ENCODE assay signal across 22 cellular contexts in genomic region chr5:69418559-69418958, GRCh38. TPM values are rescaled to one million over a fixed set of nuclear protein-coding genes. Genes with fewer than 3 reads are reported as not detected.
DNase-seq lines count a peak whose midpoint lies in the region; ATAC-seq, FAIRE-seq and TF ChIP-seq lines count a peak whose summit lies in the region.
"Had no signal": no experiment of that assay in that cellular context is flagged by ENCODE, and none has a peak within 500 bp of the region (broad histone marks: within the 10 kb centered on the region; RNA-seq: fewer than 3 reads in every experiment).

No MANE protein-coding gene starts in this region.

- peaks cover 0 to 7% of the 10 kb centered on the region in 2 experiments; a peak in 2 of 4 replicates for H3K79me2 ChIP-seq in H1 (ENCODE audit: control insufficient read depth in 1 of 2, insufficient read depth in 2 of 2, low read length in 2 of 2)

- H3K27ac ChIP-seq in A549 (no peak overlapping the region), IMR-90 (ENCODE audit: insufficient read depth, low read length) (no peak overlapping the region), H1 (ENCODE audit: low read depth, low read length) (no peak overlapping the region)
- H3K27ac ChIP-seq: BLaER1 treated with 17β-estradiol and CSF1 and Interleukin-3, amounts not matched to agents 10 nM and 100 nM; C4-2B had no signal

- H2AK5ac ChIP-seq in IMR-90 (ENCODE audit: low read depth, low read length) (no peak overlapping the region), H1 (ENCODE audit: low read depth, low read length) (no peak overlapping the region)

- H3K14ac ChIP-seq in IMR-90 (replicated peaks; ENCODE audit: low read depth, low read length) (no peak overlapping the region), H1 (ENCODE audit: insufficient read length) (no peak overlapping the region)

- TF ChIP-seq RAD21 in A549 (conservative IDR thresholded peaks at IDR 0.05 in 1 of 2, IDR thresholded peaks at IDR 0.05 in 1 of 2) (no peak), IMR-90 (IDR thresholded peaks at IDR 0.05; ENCODE audit: low read length) (no peak), H1 (IDR thresholded peaks at IDR 0.05 in 1 of 2, conservative IDR thresholded peaks at IDR 0.05 in 1 of 2; ENCODE audit: low read depth in 2 of 2, low read length in 2 of 2) (no peak)

- H3K4me1 Mint-ChIP-seq in type B pancreatic cell (ENCODE audit: unreplicated experiment) = peaks cover 16% of the 10 kb centered on the region

- intact Hi-C loops in IMR-90 (cut with micrococcal nuclease) = no loop called here

- H3K4me3 ChIP-seq in A549 = no peak overlapping the region
- no peak overlapping the region for H3K4me3 ChIP-seq in IMR-90 (ENCODE audit: insufficient read depth, low read depth, low read length)
- no peak overlapping the region for H3K4me3 ChIP-seq in H1 (ENCODE audit: extremely low read depth in 1 of 4, insufficient read depth in 2 of 4, low read depth in 3 of 4, low read length in 4 of 4)
- H3K4me3 ChIP-seq: BLaER1 treated with 17β-estradiol and CSF1 and Interleukin-3, amounts not matched to agents 10 nM and 100 nM had no signal

- no peak for ATAC-seq in A549
- ATAC-seq in IMR-90 (ENCODE audit: low read depth) = no peak
- no peak for ATAC-seq in HG03045 (IDR thresholded peaks at IDR 0.05; ENCODE audit: unreplicated experiment)
- ATAC-seq in HG03095 (IDR thresholded peaks at IDR 0.05; ENCODE audit: unreplicated experiment) = no peak
- ATAC-seq: CD8-positive, alpha-beta T cell had no signal

- H4K20me1 ChIP-seq in IMR-90 (ENCODE audit: insufficient read depth, low read length) (no peaks in the 10 kb centered on the region), H1 (replicated peaks in 1 of 2; ENCODE audit: control insufficient read depth in 1 of 2, insufficient read depth in 2 of 2, low read length in 2 of 2) (peaks cover 0 to 2% of the 10 kb centered on the region in 2 experiments)
- H4K20me1 ChIP-seq: BLaER1 treated with 17β-estradiol and CSF1 and Interleukin-3, amounts not matched to agents 10 nM and 100 nM had no signal

- H4K8ac ChIP-seq in IMR-90 (ENCODE audit: low read depth in 2 of 2, low read length in 2 of 2) = no peak overlapping the region
- H4K8ac ChIP-seq in H1 (ENCODE audit: extremely low read depth, insufficient read depth, low read length) = no peak overlapping the region

- H3K79me1 ChIP-seq in IMR-90 (ENCODE audit: low read depth in 1 of 2, low read length in 2 of 2) = no peaks in the 10 kb centered on the region
- H3K79me1 ChIP-seq in H1 (ENCODE audit: low read depth, low read length) = no peaks in the 10 kb centered on the region; the same call in 1 of the 2 replicates

- H3K27ac Mint-ChIP-seq in type B pancreatic cell = peak overlapping the region; percentile 34
- H3K27ac Mint-ChIP-seq: B cell; CD4-positive, alpha-beta T cell; CD8-positive, alpha-beta T cell had no signal

- H3K27me3 Mint-ChIP-seq in type B pancreatic cell = peaks cover 20% of the 10 kb centered on the region
- H3K27me3 Mint-ChIP-seq: B cell; CD4-positive, alpha-beta T cell had no signal

- H3K9me3 Mint-ChIP-seq in type B pancreatic cell = no peaks in the 10 kb centered on the region
- H3K9me3 Mint-ChIP-seq: CD8-positive, alpha-beta T cell had no signal

- H3K36me3 Mint-ChIP-seq in type B pancreatic cell = peaks cover 47% of the 10 kb centered on the region

- no peaks in the 10 kb centered on the region for H3K9me1 ChIP-seq in IMR-90 (ENCODE audit: insufficient read depth, low read length)

- H3K27me3 ChIP-seq in IMR-90 (ENCODE audit: control insufficient read depth, insufficient read depth, low read length) (no peaks in the 10 kb centered on the region), H1 (replicated peaks in 1 of 4; ENCODE audit: control insufficient read depth in 3 of 4, extremely low read depth in 1 of 4, insufficient read depth in 3 of 4, low read length in 3 of 4) (no peaks in the 10 kb centered on the region)
- H3K27me3 ChIP-seq: BLaER1 treated with 17β-estradiol and CSF1 and Interleukin-3, amounts not matched to agents 10 nM and 100 nM had no signal

- TF ChIP-seq EP300 in A549 (IDR thresholded peaks at IDR 0.05) (no peak), H1 (IDR thresholded peaks at IDR 0.05; ENCODE audit: borderline replicate concordance in 1 of 2, low read depth in 2 of 2, low read length in 2 of 2) (no peak)

- H3K36me3 ChIP-seq in IMR-90 (ENCODE audit: control insufficient read depth, insufficient read depth, low read length) (peaks cover 3% of the 10 kb centered on the region; the same call in 1 of the 2 replicates), H1 (ENCODE audit: control insufficient read depth in 2 of 4, insufficient read depth in 4 of 4, low read length in 3 of 4) (peaks cover 0 to 24% (median 8%) of the 10 kb centered on the region in 4 experiments; a peak in 4 of 8 replicates)

- TF ChIP-seq CTCF in A549 (IDR thresholded peaks at IDR 0.05) (no peak), IMR-90 (conservative IDR thresholded peaks at IDR 0.05; ENCODE audit: low read depth, low read length) (no peak), H1 (IDR thresholded peaks at IDR 0.05; ENCODE audit: control extremely low read depth in 1 of 3, insufficient read depth in 1 of 3, low read depth in 1 of 3, low read length in 3 of 3) (no peak), type B pancreatic cell (conservative IDR thresholded peaks at IDR 0.05) (no peak)

- no peak overlapping the region for H2AK9ac ChIP-seq in IMR-90 (replicated peaks; ENCODE audit: low read depth, low read length, poor library complexity)

- H3K4me2 ChIP-seq in A549 (no peak overlapping the region), IMR-90 (ENCODE audit: low read depth, low read length) (no peak overlapping the region), H1 (ENCODE audit: insufficient read depth in 1 of 2, low read depth in 2 of 2, low read length in 2 of 2) (no peak overlapping the region)
- H3K4me2 ChIP-seq: BLaER1 treated with 17β-estradiol and CSF1 and Interleukin-3, amounts not matched to agents 10 nM and 100 nM had no signal

- H3K4ac ChIP-seq in IMR-90 (ENCODE audit: low read depth, low read length) = no peak overlapping the region
- H3K4ac ChIP-seq in H1 (replicated peaks; ENCODE audit: insufficient read length, low read depth, low read length) = no peak overlapping the region

- H2BK5ac ChIP-seq in IMR-90 (ENCODE audit: low read depth, low read length, poor library complexity, severe bottlenecking) (no peak overlapping the region), H1 (ENCODE audit: low read depth, low read length) (no peak overlapping the region)

- peaks cover 7% of the 10 kb centered on the region; the same call in 1 of the 3 replicates for H3K4me1 ChIP-seq in A549
- no peaks in the 10 kb centered on the region for H3K4me1 ChIP-seq in IMR-90 (ENCODE audit: control insufficient read depth, insufficient read depth, low read length)
- no peaks in the 10 kb centered on the region; a peak in 2 of 7 replicates for H3K4me1 ChIP-seq in H1 (replicated peaks in 1 of 4; ENCODE audit: control insufficient read depth in 3 of 4, insufficient read depth in 4 of 4, low read length in 3 of 4)
- H3K4me1 ChIP-seq: BLaER1 treated with 17β-estradiol and CSF1 and Interleukin-3, amounts not matched to agents 10 nM and 100 nM had no signal

- DNase-seq in A549 (ENCODE audit: low read depth in 1 of 2, low spot score in 1 of 2) = no peak
- DNase-seq in IMR-90 = no peak
- DNase-seq in H1 (ENCODE audit: low read depth in 1 of 2, low spot score in 2 of 2) = no peak
- no peak for DNase-seq in type B pancreatic cell (ENCODE audit: extremely low spot score, unreplicated experiment)
- no peak for DNase-seq in NCI-H1694 (lab: John Stamatoyannopoulos, UW)
- DNase-seq: 8988T; AML-193; Caco-2; Calu3; CD4-positive, alpha-beta T cell; CD8-positive, alpha-beta T cell; DMS79 treated with DMSO at 0.1 percent for 48 hours; GF-D8 had no signal

- H3K18ac ChIP-seq in IMR-90 (ENCODE audit: low read depth, low read length) = no peak overlapping the region
- H3K18ac ChIP-seq in H1 (ENCODE audit: extremely low read depth, low read length) = no peak overlapping the region

- in situ Hi-C loops in IMR-90 (cut with MboI; ENCODE audit: low sequenced_read_pairs) = no loop called here

- peak overlapping the region; percentile 51 for H3K4me3 Mint-ChIP-seq in type B pancreatic cell
- H3K4me3 Mint-ChIP-seq: B cell; CD4-positive, alpha-beta T cell; CD8-positive, alpha-beta T cell had no signal

- FAIRE-seq in A549 (lab: Jason Lieb, UNC) (no peak), H1 (lab: Jason Lieb, UNC) (no peak)
- FAIRE-seq: A204.1, D721Med, G401.6, GM12891 had no signal

- H3K56ac ChIP-seq in IMR-90 (ENCODE audit: extremely low read depth, insufficient read depth, low read length) (no peak overlapping the region), H1 (replicated peaks; ENCODE audit: insufficient read length, low read depth, low read length) (no peak overlapping the region)

- H3K23ac ChIP-seq in IMR-90 (ENCODE audit: low read depth, low read length) (no peak overlapping the region), H1 (ENCODE audit: insufficient read length) (no peak overlapping the region)

- POLR2A ChIA-PET in A549 (lab: Yijun Ruan, JAX) = no interaction called here
- POLR2A ChIA-PET in IMR-90 (lab: Charles Lee; ENCODE audit: unreplicated experiment) = no interaction called here
- POLR2A ChIA-PET in H1 (lab: Charles Lee; ENCODE audit: partially characterized antibody) = no interaction called here

- peaks cover 9% of the 10 kb centered on the region for H3K23me2 ChIP-seq in H1 (ENCODE audit: low read depth, low read length)

- dilution Hi-C loops in IMR-90 (cut with HindIII; ENCODE audit: low sequenced_read_pairs, unreplicated experiment) = no loop called here

- H2BK12ac ChIP-seq in H1 (ENCODE audit: low read depth, low read length) = no peak overlapping the region

- H4K5ac ChIP-seq in IMR-90 (ENCODE audit: low read depth, low read length) (no peak overlapping the region), H1 (ENCODE audit: insufficient read length, low read depth, low read length) (no peak overlapping the region)

- H2AFZ ChIP-seq in IMR-90 (replicated peaks; ENCODE audit: low read length, poor library complexity) (no peak overlapping the region), H1 (ENCODE audit: low read length) (no peak overlapping the region)

- no TSS peak for BruUV-seq in IMR-90 (replicated peaks; lab: Mats Ljungman, UMichigan)

- no peak overlapping the region for H2BK20ac ChIP-seq in IMR-90 (ENCODE audit: low read depth, low read length)
- no peak overlapping the region for H2BK20ac ChIP-seq in H1 (ENCODE audit: low read length)

- no peak overlapping the region for H2BK15ac ChIP-seq in IMR-90 (ENCODE audit: low read depth, low read length)
- H2BK15ac ChIP-seq in H1 (ENCODE audit: low read length) = no peak overlapping the region

- H2BK120ac ChIP-seq in IMR-90 (ENCODE audit: low read depth, low read length) = no peak overlapping the region
- no peak overlapping the region for H2BK120ac ChIP-seq in H1 (replicated peaks; ENCODE audit: low read depth, low read length)

- H3K9ac ChIP-seq in IMR-90 (ENCODE audit: low read depth, low read length) (no peak overlapping the region), H1 (replicated peaks in 1 of 4; ENCODE audit: extremely low read depth in 1 of 4, low read depth in 3 of 4, low read length in 3 of 4) (no peak overlapping the region)
- H3K9ac ChIP-seq: BLaER1 treated with 17β-estradiol and CSF1 and Interleukin-3, amounts not matched to agents 10 nM and 100 nM had no signal

- TF ChIP-seq POLR2A in A549 (IDR thresholded peaks at IDR 0.05; ENCODE audit: low read length) (no peak), IMR-90 (IDR thresholded peaks at IDR 0.05; ENCODE audit: low read depth, low read length) (no peak), H1 (IDR thresholded peaks at IDR 0.05; ENCODE audit: control extremely low read depth in 1 of 2, low read depth in 2 of 2, low read length in 2 of 2) (no peak)

- WGBS in A549 (ENCODE audit: missing lambda C conversion rate) = 73% methylated on average over 3 of the region's 3 CpGs
- no CpG with 5 or more reads among the region's 3 CpGs for WGBS in IMR-90 (ENCODE audit: extremely low coverage in 2 of 2, insufficient read length in 1 of 2), 2 experiments
- 89% methylated on average over 3 of the region's 3 CpGs; no CpG with 5 or more reads in 1 of the 2 experiments for WGBS in H1 (ENCODE audit: extremely low coverage in 1 of 2, insufficient coverage in 1 of 2, insufficient read length in 1 of 2, insufficient replicate concordance in 2 of 2, low coverage in 1 of 2, low lambda C conversion rate in 2 of 2, missing lambda C conversion rate in 1 of 2), 2 experiments

- H3K9me3 ChIP-seq in A549 (no peaks in the 10 kb centered on the region), IMR-90 (ENCODE audit: control insufficient read depth, insufficient read depth, low read length) (no peaks in the 10 kb centered on the region), H1 (ENCODE audit: insufficient read depth in 2 of 2, low read depth in 1 of 2, low read length in 1 of 2) (0 out of 4 replicates have a peak, but pooled peaks cover 0 to 4% of the 10 kb centered on the region in 2 experiments)

- CTCF ChIA-PET in A549 (lab: Yijun Ruan, JAX) (no interaction called here), IMR-90 (lab: Yijun Ruan, JAX) (no interaction called here), H1 (lab: Charles Lee; ENCODE audit: partially characterized antibody) (no interaction called here)

- H4K91ac ChIP-seq in IMR-90 (ENCODE audit: insufficient read depth, low read depth, low read length) = no peak overlapping the region
- H4K91ac ChIP-seq in H1 (replicated peaks; ENCODE audit: insufficient read length, low read length) = no peak overlapping the region

RNA-seq across cellular contexts. Expression of gene MARVELD2, which starts 3.6 kb away (rescaled TPM):
- polyA plus RNA-seq in A549 (2011; rRNA removed) = 9.3 and 10.2 TPM in 2 replicates
- 1.6 and 1.9 TPM in 2 replicates for polyA plus RNA-seq in A549 (2012; cell fraction: cytosol; rRNA removed)
- polyA plus RNA-seq in A549 (2012; cell fraction: nucleus; rRNA removed) = 0.94 and 1.1 TPM in 2 replicates
- 2.3 to 2.9 TPM (median 2.3 TPM) in 3 replicates for polyA plus RNA-seq in A549 (2017; fragmentation: RNase III; extraction: RNeasy Plus Mini Kit Qiagen cat#74134 plus additional on column Dnase treatment)
- polyA minus RNA-seq in A549 (2011; rRNA and poly(A)+ RNA removed) = 14.0 and 17.8 TPM in 2 replicates
- total RNA-seq in IMR-90 (2012; rRNA removed) = 0.54 and 0.83 TPM in 2 replicates
- polyA plus RNA-seq in IMR-90 (2012; rRNA removed) = 0.29 and 0.51 TPM in 2 replicates
- polyA plus RNA-seq in IMR-90 (2012; cell fraction: cytosol; rRNA removed) = 0.15 and 0.41 TPM in 2 replicates
- polyA plus RNA-seq in IMR-90 (2012; cell fraction: nucleus; rRNA removed; ENCODE audit: low replicate concordance) = 0.05 and 0.24 TPM in 2 replicates
- total RNA-seq in H1 (2021; fragmentation: NEBNext Ultra II Directional; extraction: Animal tissue kit (Norgen Biotek cat#: 25700)) = 31.0 and 31.4 TPM in 2 replicates
- 15.4 and 18.7 TPM in 2 replicates for polyA plus RNA-seq in H1 (2011; rRNA removed)
- polyA plus RNA-seq in H1 (2011; cell fraction: cytosol; rRNA removed) = 16.9 TPM
- polyA plus RNA-seq in H1 (2011; cell fraction: nucleus; rRNA removed) = 7.8 TPM
- 15.4 to 18.2 TPM (median 17.1 TPM) in 4 replicates for polyA plus RNA-seq in H1 (2012, experiment 1 of 2)
- polyA plus RNA-seq in H1 (2012, experiment 2 of 2) = 4.7 TPM
- polyA plus RNA-seq in H1 (2013, experiment 1 of 2) = 27.0 TPM
- 32.4 TPM for polyA plus RNA-seq in H1 (2013, experiment 2 of 2)
- polyA minus RNA-seq in H1 (2011; rRNA and poly(A)+ RNA removed) = 38.9 and 46.7 TPM in 2 replicates
- polyA minus RNA-seq in H1 (2011; cell fraction: cytosol; rRNA and poly(A)+ RNA removed) = 28.2 TPM
- 21.6 TPM for polyA minus RNA-seq in H1 (2011; cell fraction: nucleus; rRNA and poly(A)+ RNA removed)
- total RNA-seq in type B pancreatic cell (ENCODE audit: low replicate concordance) = 26.1 and 62.5 TPM in 2 replicates

RNA-seq across cellular contexts. Expression of gene RAD17, which starts 48.9 kb away (rescaled TPM):
- 24.3 TPM in 2 replicates for polyA plus RNA-seq in A549 (2011; rRNA removed)
- polyA plus RNA-seq in A549 (2012; cell fraction: cytosol; rRNA removed) = 6.6 and 7.4 TPM in 2 replicates
- 6.5 and 10.1 TPM in 2 replicates for polyA plus RNA-seq in A549 (2012; cell fraction: nucleus; rRNA removed)
- 12.8 to 13.3 TPM (median 13.2 TPM) in 3 replicates for polyA plus RNA-seq in A549 (2017; fragmentation: RNase III; extraction: RNeasy Plus Mini Kit Qiagen cat#74134 plus additional on column Dnase treatment)
- polyA minus RNA-seq in A549 (2011; rRNA and poly(A)+ RNA removed) = 22.8 and 25.5 TPM in 2 replicates
- 10.9 and 13.3 TPM in 2 replicates for total RNA-seq in IMR-90 (2012; rRNA removed)
- polyA plus RNA-seq in IMR-90 (2012; rRNA removed) = 9.9 and 11.4 TPM in 2 replicates
- polyA plus RNA-seq in IMR-90 (2012; cell fraction: cytosol; rRNA removed) = 2.9 and 3.4 TPM in 2 replicates
- 14.0 and 24.8 TPM in 2 replicates for polyA plus RNA-seq in IMR-90 (2012; cell fraction: nucleus; rRNA removed; ENCODE audit: low replicate concordance)
- 24.8 and 28.1 TPM in 2 replicates for total RNA-seq in H1 (2021; fragmentation: NEBNext Ultra II Directional; extraction: Animal tissue kit (Norgen Biotek cat#: 25700))
- 10.2 and 12.9 TPM in 2 replicates for polyA plus RNA-seq in H1 (2011; rRNA removed)
- polyA plus RNA-seq in H1 (2011; cell fraction: cytosol; rRNA removed) = 14.7 TPM
- 38.6 TPM for polyA plus RNA-seq in H1 (2011; cell fraction: nucleus; rRNA removed)
- polyA plus RNA-seq in H1 (2012, experiment 1 of 2) = 19.6 to 26.4 TPM (median 23.0 TPM) in 4 replicates
- 1.2 TPM for polyA plus RNA-seq in H1 (2012, experiment 2 of 2)
- 23.3 TPM for polyA plus RNA-seq in H1 (2013, experiment 1 of 2)
- 22.8 TPM for polyA plus RNA-seq in H1 (2013, experiment 2 of 2)
- polyA minus RNA-seq in H1 (2011; rRNA and poly(A)+ RNA removed) = 27.5 and 38.2 TPM in 2 replicates
- 16.5 TPM for polyA minus RNA-seq in H1 (2011; cell fraction: cytosol; rRNA and poly(A)+ RNA removed)
- polyA minus RNA-seq in H1 (2011; cell fraction: nucleus; rRNA and poly(A)+ RNA removed) = 73.3 TPM
- total RNA-seq in type B pancreatic cell (ENCODE audit: low replicate concordance) = 19.6 and 30.9 TPM in 2 replicates

RNA-seq across cellular contexts. Expression of gene AK6, which starts 49.2 kb away (rescaled TPM):
- polyA plus RNA-seq in A549 (2011; rRNA removed) (68.8 and 108 TPM in 2 replicates), A549 (2017; fragmentation: RNase III; extraction: RNeasy Plus Mini Kit Qiagen cat#74134 plus additional on column Dnase treatment) (83.4 to 86.6 TPM (median 85.3 TPM) in 3 replicates), IMR-90 (2012; rRNA removed) (23.1 and 34.4 TPM in 2 replicates), H1 (2011; rRNA removed) (10.2 and 22.5 TPM in 2 replicates)
- polyA plus RNA-seq in A549 (2012; cell fraction: cytosol; rRNA removed) = 16.4 and 22.8 TPM in 2 replicates
- 3.3 and 6.2 TPM in 2 replicates for polyA plus RNA-seq in A549 (2012; cell fraction: nucleus; rRNA removed)
- polyA minus RNA-seq in A549 (2011; rRNA and poly(A)+ RNA removed) = 7.7 and 9.1 TPM in 2 replicates
- total RNA-seq in IMR-90 (2012; rRNA removed) (14.7 and 38.6 TPM in 2 replicates), type B pancreatic cell (ENCODE audit: low replicate concordance) (29.9 and 30.8 TPM in 2 replicates)
- polyA plus RNA-seq in IMR-90 (2012; cell fraction: cytosol; rRNA removed) = 2.2 and 3.7 TPM in 2 replicates
- 0.40 and 7.0 TPM in 2 replicates for polyA plus RNA-seq in IMR-90 (2012; cell fraction: nucleus; rRNA removed; ENCODE audit: low replicate concordance)
- 44.2 and 51.2 TPM in 2 replicates for total RNA-seq in H1 (2021; fragmentation: NEBNext Ultra II Directional; extraction: Animal tissue kit (Norgen Biotek cat#: 25700))
- polyA plus RNA-seq in H1 (2011; cell fraction: cytosol; rRNA removed) = 34.8 TPM
- polyA plus RNA-seq in H1 (2011; cell fraction: nucleus; rRNA removed) = 5.8 TPM
- 32.7 to 79.2 TPM (median 42.3 TPM) in 4 replicates for polyA plus RNA-seq in H1 (2012, experiment 1 of 2)
- polyA plus RNA-seq in H1 (2012, experiment 2 of 2) = 12.0 TPM
- 48.3 TPM for polyA plus RNA-seq in H1 (2013, experiment 1 of 2)
- 46.7 TPM for polyA plus RNA-seq in H1 (2013, experiment 2 of 2)
- polyA minus RNA-seq in H1 (2011; rRNA and poly(A)+ RNA removed) = 7.6 and 9.6 TPM in 2 replicates
- polyA minus RNA-seq in H1 (2011; cell fraction: cytosol; rRNA and poly(A)+ RNA removed) = 11.7 TPM
- polyA minus RNA-seq in H1 (2011; cell fraction: nucleus; rRNA and poly(A)+ RNA removed) = 13.4 TPM

RNA-seq across cellular contexts. Expression of gene TAF9, which starts 49.2 kb away (rescaled TPM):
- polyA plus RNA-seq in A549 (2011; rRNA removed) (256 and 269 TPM in 2 replicates), A549 (2017; fragmentation: RNase III; extraction: RNeasy Plus Mini Kit Qiagen cat#74134 plus additional on column Dnase treatment) (112 to 123 TPM (median 118 TPM) in 3 replicates), IMR-90 (2012; rRNA removed) (98.4 and 107 TPM in 2 replicates), H1 (2011; rRNA removed) (76.0 and 135 TPM in 2 replicates)
- 97.5 and 98.4 TPM in 2 replicates for polyA plus RNA-seq in A549 (2012; cell fraction: cytosol; rRNA removed)
- 28.3 and 49.4 TPM in 2 replicates for polyA plus RNA-seq in A549 (2012; cell fraction: nucleus; rRNA removed)
- 55.0 and 60.5 TPM in 2 replicates for polyA minus RNA-seq in A549 (2011; rRNA and poly(A)+ RNA removed)
- total RNA-seq in IMR-90 (2012; rRNA removed) (104 and 127 TPM in 2 replicates), type B pancreatic cell (ENCODE audit: low replicate concordance) (59.9 and 60.2 TPM in 2 replicates)
- 29.2 and 72.6 TPM in 2 replicates for polyA plus RNA-seq in IMR-90 (2012; cell fraction: cytosol; rRNA removed)
- polyA plus RNA-seq in IMR-90 (2012; cell fraction: nucleus; rRNA removed; ENCODE audit: low replicate concordance) = 9.0 and 69.1 TPM in 2 replicates
- total RNA-seq in H1 (2021; fragmentation: NEBNext Ultra II Directional; extraction: Animal tissue kit (Norgen Biotek cat#: 25700)) = 85.1 and 85.4 TPM in 2 replicates
- 124 TPM for polyA plus RNA-seq in H1 (2011; cell fraction: cytosol; rRNA removed)
- polyA plus RNA-seq in H1 (2011; cell fraction: nucleus; rRNA removed) = 32.4 TPM
- 81.1 to 111 TPM (median 85.5 TPM) in 4 replicates for polyA plus RNA-seq in H1 (2012, experiment 1 of 2)
- 13.7 TPM for polyA plus RNA-seq in H1 (2012, experiment 2 of 2)
- 60.6 TPM for polyA plus RNA-seq in H1 (2013, experiment 1 of 2)
- polyA plus RNA-seq in H1 (2013, experiment 2 of 2) = 59.9 TPM
- polyA minus RNA-seq in H1 (2011; rRNA and poly(A)+ RNA removed) = 58.8 and 82.7 TPM in 2 replicates
- 25.8 TPM for polyA minus RNA-seq in H1 (2011; cell fraction: cytosol; rRNA and poly(A)+ RNA removed)
- 53.1 TPM for polyA minus RNA-seq in H1 (2011; cell fraction: nucleus; rRNA and poly(A)+ RNA removed)

Comparison
In these comparisons a context has a peak if more than half of its experiments do, and no peak if none do; other contexts are left out.
1. RNA of gene MARVELD2, which starts 3.6 kb away (total RNA-seq): 31.0 to 31.4 TPM in H1 and 26.1 to 62.5 TPM in type B pancreatic cell; 0.54 to 0.83 TPM in IMR-90; every median in the first group is over 10 times any median in the second.
2. Of the 18 proteins assayed by ChIP-seq in both H1 and A549: peak only in H1: none; only in A549: none; in both: MAFK; in neither: 17.